In genomic region chr1:107135466-107135865, GRCh38 we compare ENCODE assay signal across 9 cellular contexts. TPM values are rescaled to one million over a fixed set of nuclear protein-coding genes. Genes with fewer than 3 reads are reported as not detected.
A peak's percentile ranks its signal among the peaks of the same experiment; 100 is the strongest.
DNase-seq lines count a peak whose midpoint lies in the region; ATAC-seq and TF ChIP-seq lines count a peak whose summit lies in the region.
"Had no signal": no experiment of that assay in that cellular context is flagged by ENCODE, and none has a peak within 500 bp of the region (broad histone marks: within the 10 kb centered on the region; RNA-seq: fewer than 3 reads in every experiment).

No MANE protein-coding gene starts in this region.

- H3K27ac ChIP-seq in IMR-90 (ENCODE audit: insufficient read depth, low read length), result no peak overlapping the region
- no peak overlapping the region for H3K27ac ChIP-seq in esophagus squamous epithelium
- no peak overlapping the region for H3K27ac ChIP-seq in transverse colon

- H2BK5ac ChIP-seq in IMR-90 (ENCODE audit: low read depth, low read length, poor library complexity, severe bottlenecking), result no peak overlapping the region

- no peak overlapping the region for H2AK9ac ChIP-seq in IMR-90 (replicated peaks; ENCODE audit: low read depth, low read length, poor library complexity)

- no peaks in the 10 kb centered on the region; the same call in 1 of the 2 replicates for H3K27me3 ChIP-seq in IMR-90 (ENCODE audit: control insufficient read depth, insufficient read depth, low read length)
- peaks cover 0 to 37% (median 2%) of the 10 kb centered on the region in 4 donors for H3K27me3 ChIP-seq in esophagus squamous epithelium
- peaks cover 26% of the 10 kb centered on the region for H3K27me3 ChIP-seq in transverse colon

- H4K5ac ChIP-seq in IMR-90 (ENCODE audit: low read depth, low read length), result no peak overlapping the region

- no peaks in the 10 kb centered on the region for H3K9me3 ChIP-seq in IMR-90 (ENCODE audit: control insufficient read depth, insufficient read depth, low read length)
- no peaks in the 10 kb centered on the region for H3K9me3 ChIP-seq in esophagus squamous epithelium
- no peaks in the 10 kb centered on the region for H3K9me3 ChIP-seq in transverse colon

- H3K18ac ChIP-seq in IMR-90 (ENCODE audit: low read depth, low read length), result no peak overlapping the region

- no CpG with 5 or more reads among the region's 3 CpGs for WGBS in IMR-90 (ENCODE audit: extremely low coverage in 2 of 2, insufficient read length in 1 of 2), 2 experiments
- WGBS in esophagus squamous epithelium, 2 donors, result 0% methylated on average over 3 of the region's 3 CpGs
- 0 to 5% methylated on average over 3 of the region's 3 CpGs for WGBS in transverse colon (ENCODE audit: low coverage in 1 of 2), 2 donors

- dilution Hi-C loops in IMR-90 (cut with HindIII; ENCODE audit: low sequenced_read_pairs, unreplicated experiment), result no loop called here

- H3K4me1 ChIP-seq in IMR-90 (ENCODE audit: control insufficient read depth, insufficient read depth, low read length) (no peaks in the 10 kb centered on the region), esophagus squamous epithelium (peaks cover 0 to 10% (median 6%) of the 10 kb centered on the region in 3 donors), transverse colon (peaks cover 0 to 9% (median 5%) of the 10 kb centered on the region in 4 donors)

- no peak overlapping the region for H2AK5ac ChIP-seq in IMR-90 (ENCODE audit: low read depth, low read length)

- H3K9ac ChIP-seq in IMR-90 (ENCODE audit: low read depth, low read length), result no peak overlapping the region

- H3K4me3 ChIP-seq in IMR-90 (ENCODE audit: insufficient read depth, low read depth, low read length) (no peak overlapping the region), esophagus squamous epithelium (no peak overlapping the region), transverse colon (no peak overlapping the region)

- no peak for TF ChIP-seq EP300 in transverse colon (IDR thresholded peaks at IDR 0.05; ENCODE audit: low read depth)

- H4K8ac ChIP-seq in IMR-90 (ENCODE audit: low read depth in 2 of 2, low read length in 2 of 2), result no peak overlapping the region

- H3K36me3 ChIP-seq in IMR-90 (ENCODE audit: control insufficient read depth, insufficient read depth, low read length), result no peaks in the 10 kb centered on the region
- H3K36me3 ChIP-seq in esophagus squamous epithelium, result no peaks in the 10 kb centered on the region
- no peaks in the 10 kb centered on the region for H3K36me3 ChIP-seq in transverse colon

- no peaks in the 10 kb centered on the region for H3K9me1 ChIP-seq in IMR-90 (ENCODE audit: insufficient read depth, low read length)

- no peak overlapping the region for H3K4ac ChIP-seq in IMR-90 (ENCODE audit: low read depth, low read length)

- H2BK15ac ChIP-seq in IMR-90 (ENCODE audit: low read depth, low read length), result no peak overlapping the region

- no peak overlapping the region for H3K23ac ChIP-seq in IMR-90 (ENCODE audit: low read depth, low read length)

- no peak overlapping the region for H3K56ac ChIP-seq in IMR-90 (ENCODE audit: extremely low read depth, insufficient read depth, low read length)

- H2BK20ac ChIP-seq in IMR-90 (ENCODE audit: low read depth, low read length), result no peak overlapping the region

- TF ChIP-seq POLR2A in IMR-90 (IDR thresholded peaks at IDR 0.05; ENCODE audit: low read depth, low read length) (no peak), esophagus squamous epithelium (IDR thresholded peaks at IDR 0.05) (no peak), transverse colon (IDR thresholded peaks at IDR 0.05) (no peak)

- H3K4me2 ChIP-seq in IMR-90 (ENCODE audit: low read depth, low read length), result no peak overlapping the region

- TF ChIP-seq CTCF in IMR-90 (conservative IDR thresholded peaks at IDR 0.05; ENCODE audit: low read depth, low read length) (no peak), esophagus squamous epithelium (IDR thresholded peaks at IDR 0.05) (no peak), transverse colon (IDR thresholded peaks at IDR 0.05) (no peak)

- H4K20me1 ChIP-seq in IMR-90 (ENCODE audit: insufficient read depth, low read length), result no peaks in the 10 kb centered on the region

- intact Hi-C loops in IMR-90 (cut with micrococcal nuclease), result no loop called here
- intact Hi-C loops in esophagus squamous epithelium (cut with DNase I), result no loop called here
- intact Hi-C loops in transverse colon (cut with DNase I; ENCODE audit: low total_unique reads), result no loop called here

- BruUV-seq in IMR-90 (replicated peaks; lab: Mats Ljungman, UMichigan), result no TSS peak

- no peak for TF ChIP-seq RAD21 in IMR-90 (IDR thresholded peaks at IDR 0.05; ENCODE audit: low read length)

- H3K14ac ChIP-seq in IMR-90 (replicated peaks; ENCODE audit: low read depth, low read length), result no peak overlapping the region

- POLR2A ChIA-PET in IMR-90 (lab: Charles Lee; ENCODE audit: unreplicated experiment), result no interaction called here

- no peaks in the 10 kb centered on the region for H3K79me1 ChIP-seq in IMR-90 (ENCODE audit: low read depth in 1 of 2, low read length in 2 of 2)

- H2AFZ ChIP-seq in IMR-90 (replicated peaks; ENCODE audit: low read length, poor library complexity), result no peak overlapping the region

- H2BK120ac ChIP-seq in IMR-90 (ENCODE audit: low read depth, low read length), result no peak overlapping the region

- DNase-seq in GDM1 (lab: John Stamatoyannopoulos, UW), result peak; percentile 10
- DNase-seq in IMR-90, result peak; percentile 36
- peak; percentile 10 to 28 for DNase-seq in activated CD4-positive, alpha-beta T cell treated with anti-CD3 and anti-CD28 coated beads, Interleukin-2, amount 50 U/mL, for 48 hours
- DNase-seq in kidney glomerular epithelial cell (lab: John Stamatoyannopoulos, UW), result peak; percentile 45
- no peak for DNase-seq in SW 1271 (lab: John Stamatoyannopoulos, UW)
- no peak for DNase-seq in esophagus squamous epithelium (lab: John Stamatoyannopoulos, UW)
- no peak for DNase-seq in transverse colon
- no peak for DNase-seq in cerebellar nuclear complex (lab: John Stamatoyannopoulos, UW)

- CTCF ChIA-PET in IMR-90 (lab: Yijun Ruan, JAX), result no interaction called here

- peak; percentile 68; the same call in 1 of the 2 replicates for ATAC-seq in IMR-90 (ENCODE audit: low read depth)
- ATAC-seq: naive thymus-derived CD4-positive, alpha-beta T cell had no signal

- in situ Hi-C loops in IMR-90 (cut with MboI; ENCODE audit: low sequenced_read_pairs), result no loop called here
- in situ Hi-C loops in transverse colon (cut with MboI; ENCODE audit: low pct_ligation_motif_present in 1 of 4, low pct_unique_long_range_greater_than_20kb in 1 of 4, low sequenced_read_pairs in 3 of 4), result no loop called here

- H4K91ac ChIP-seq in IMR-90 (ENCODE audit: insufficient read depth, low read depth, low read length), result no peak overlapping the region

TF ChIP-seq in IMR-90, 13 proteins besides CTCF, POLR2A, EP300 and RAD21:
- TF ChIP-seq FOS (IDR thresholded peaks at IDR 0.05; ENCODE audit: low read depth, low read length) (no peak), MAFK (IDR thresholded peaks at IDR 0.05; ENCODE audit: low read depth, low read length) (no peak), RFX5 (IDR thresholded peaks at IDR 0.05; ENCODE audit: low read depth, low read length) (no peak), RCOR1 (IDR thresholded peaks at IDR 0.05; ENCODE audit: insufficient replicate concordance, low read length) (no peak), MXI1 (IDR thresholded peaks at IDR 0.05; ENCODE audit: borderline replicate concordance, low read depth, low read length) (no peak), MAZ (IDR thresholded peaks at IDR 0.05; ENCODE audit: borderline replicate concordance, low read depth, low read length) (no peak)

RNA-seq across cellular contexts. Expression of gene NTNG1, which starts 5.4 kb away (rescaled TPM):
- total RNA-seq in IMR-90 (2012; rRNA removed) (2.3 and 2.8 TPM in 2 replicates), esophagus squamous epithelium (1 to 10 TPM in 1 of 4 donors, under 1 TPM in 1, not detected in 2; 0.41 to 1.3 TPM), transverse colon (1 to 10 TPM in 3 of 4 donors, not detected in 1; 1.8 to 6.4 (median 3.5) TPM)
- 0.95 and 1.2 TPM in 2 replicates for polyA plus RNA-seq in IMR-90 (2012; rRNA removed)
- 0.36 and 0.55 TPM in 2 replicates for polyA plus RNA-seq in IMR-90 (2012; cell fraction: cytosol; rRNA removed)
- 0.40 and 1.1 TPM in 2 replicates for polyA plus RNA-seq in IMR-90 (2012; cell fraction: nucleus; rRNA removed; ENCODE audit: low replicate concordance)
- total RNA-seq: naive thymus-derived CD4-positive, alpha-beta T cell had no signal
- polyA plus RNA-seq: naive thymus-derived CD4-positive, alpha-beta T cell had no signal

Comparison
In these comparisons a context has a peak if more than half of its experiments do, and no peak if none do; other contexts are left out.
1. DNase-seq: peak in GDM1 (single experiment), IMR-90 (single experiment), activated CD4-positive, alpha-beta T cell treated with anti-CD3 and anti-CD28 coated beads, Interleukin-2, amount 50 U/mL, for 48 hours (2 of 2) and kidney glomerular epithelial cell (single experiment); none in SW 1271 (0 of 2), esophagus squamous epithelium (single experiment), transverse colon (single experiment) and cerebellar nuclear complex (0 of 2).